7 cellular contexts compared by ENCODE assay signal in the genomic region with DNA sequence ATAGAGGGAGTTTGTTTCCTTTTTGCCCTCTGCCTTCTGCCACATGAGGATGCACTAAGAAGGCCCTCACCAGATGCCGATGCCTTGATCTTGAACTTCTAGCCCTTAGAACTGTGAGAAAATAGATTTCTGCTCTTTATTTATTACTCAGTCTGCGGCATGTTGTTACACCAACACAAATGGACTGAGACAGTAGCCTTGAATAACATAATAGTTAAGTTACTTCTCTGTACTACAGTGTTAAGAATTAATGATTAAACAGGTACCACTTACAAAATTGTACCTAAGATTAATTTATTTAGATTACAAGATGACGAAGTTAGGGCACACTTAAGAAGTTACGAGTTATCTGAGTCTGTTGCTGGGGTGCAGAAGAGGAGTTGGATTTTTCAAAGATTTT.
"Had no signal": no experiment of that assay in that cellular context is flagged by ENCODE, and none has a peak within 500 bp of the region (broad histone marks: within the 10 kb centered on the region; RNA-seq: fewer than 3 reads in every experiment).

No MANE protein-coding gene starts in this region.

- H3K4me3 ChIP-seq: GM23338 had no signal

- H3K4me2 ChIP-seq: GM23338 had no signal

- FAIRE-seq: H1, H54, HTR-8/SVneo had no signal

- ATAC-seq: GM23338 had no signal

- H2AFZ ChIP-seq: GM23338 had no signal

- DNase-seq: H9, HCEC 1CT, KBM-7 had no signal
